ENCODE assay signal across 9 cellular contexts in genomic region chr19:10290876-10291553, GRCh38. TPM values are rescaled to one million over a fixed set of nuclear protein-coding genes. Genes with fewer than 3 reads are reported as not detected.
DNase-seq lines count a peak whose midpoint lies in the region; ATAC-seq and TF ChIP-seq lines count a peak whose summit lies in the region.
"Had no signal": no experiment of that assay in that cellular context is flagged by ENCODE, and none has a peak within 500 bp of the region (broad histone marks: within the 10 kb centered on the region; RNA-seq: fewer than 3 reads in every experiment).

No MANE protein-coding gene starts in this region.

- peaks cover 53% of the 10 kb centered on the region for H3K4me1 ChIP-seq in NT2/D1 (ENCODE audit: insufficient read depth, insufficient read length)
- peaks cover 0 to 83% of the 10 kb centered on the region in 2 donors for H3K4me1 ChIP-seq in right atrium auricular region
- peaks cover 29 to 49% of the 10 kb centered on the region in 2 donors for H3K4me1 ChIP-seq in gastrocnemius medialis

- H3K36me3 Mint-ChIP-seq in activated naive CD4-positive, alpha-beta T cell treated with anti-CD3 and anti-CD28 coated beads, Interleukin-2, amount 10 ng/mL, durations not matched to agents 7 days and 5 days: peaks cover 24% of the 10 kb centered on the region

- TF ChIP-seq POLR2A in gastrocnemius medialis (IDR thresholded peaks at IDR 0.05): no peak

- peak overlapping the region; percentile 51 for H3K4me3 ChIP-seq in NT2/D1 (ENCODE audit: insufficient read length, low read depth)
- H3K4me3 ChIP-seq in right atrium auricular region: peak overlapping the region; percentile 18 to 41
- H3K4me3 ChIP-seq in gastrocnemius medialis: peak overlapping the region; percentile 40 to 65 (median 46)

- DNase-seq in NCI-H2227 (lab: John Stamatoyannopoulos, UW; ENCODE audit: unreplicated experiment): peak; percentile 53
- no peak for DNase-seq in NCI-H2227 treated with DMSO at 0.1 percent for 48 hours (lab: John Stamatoyannopoulos, UW)
- no peak for DNase-seq in NT2/D1 (ENCODE audit: low read depth, low spot score)
- peak; percentile 74 for DNase-seq in activated naive CD4-positive, alpha-beta T cell treated with anti-CD3 and anti-CD28 coated beads, Interleukin-2, amount 10 ng/mL, durations not matched to agents 7 days and 5 days
- DNase-seq in right atrium auricular region (ENCODE audit: low spot score): no peak
- DNase-seq in gastrocnemius medialis: peak in 1 of 2 donors; percentile 32
- DNase-seq in cerebellar nuclear complex (lab: John Stamatoyannopoulos, UW): no peak
- DNase-seq in occipital lobe (lab: John Stamatoyannopoulos, UW): no peak
- DNase-seq: DND-41 had no signal

- H3K27me3 Mint-ChIP-seq in activated naive CD4-positive, alpha-beta T cell treated with anti-CD3 and anti-CD28 coated beads, Interleukin-2, amount 10 ng/mL, durations not matched to agents 7 days and 5 days: peaks cover 97% of the 10 kb centered on the region

- intact Hi-C loops in gastrocnemius medialis (cut with DNase I; ENCODE audit: low total_unique reads): no loop called here

- H3K4me1 Mint-ChIP-seq in activated naive CD4-positive, alpha-beta T cell treated with anti-CD3 and anti-CD28 coated beads, Interleukin-2, amount 10 ng/mL, durations not matched to agents 7 days and 5 days: peaks cover 82% of the 10 kb centered on the region

- H3K9me3 Mint-ChIP-seq in activated naive CD4-positive, alpha-beta T cell treated with anti-CD3 and anti-CD28 coated beads, Interleukin-2, amount 10 ng/mL, durations not matched to agents 7 days and 5 days: peaks cover 2% of the 10 kb centered on the region

- TF ChIP-seq CTCF in right atrium auricular region (IDR thresholded peaks at IDR 0.05) (no peak), gastrocnemius medialis (IDR thresholded peaks at IDR 0.05 in 4 of 5, conservative IDR thresholded peaks at IDR 0.05 in 1 of 5) (no peak)

- H3K27ac ChIP-seq in right atrium auricular region (no peak overlapping the region), gastrocnemius medialis (no peak overlapping the region)

- H3K36me3 ChIP-seq in NT2/D1 (ENCODE audit: insufficient read depth, insufficient read length, low read length): peaks cover under 1% of the 10 kb centered on the region
- H3K36me3 ChIP-seq in right atrium auricular region: no peaks in the 10 kb centered on the region
- no peaks in the 10 kb centered on the region for H3K36me3 ChIP-seq in gastrocnemius medialis

- ATAC-seq in gastrocnemius medialis: no peak

- CTCF ChIA-PET in activated naive CD4-positive, alpha-beta T cell treated with anti-CD3 and anti-CD28 coated beads, Interleukin-2, amount 10 ng/mL, durations not matched to agents 7 days and 5 days (lab: Charles Lee): interaction anchor here (0.5 to 2.2 kb wide), 5 partner anchors 21 to 265 kb away, joined by 3 to 20 read pairs (median 5); partner anchors contain the start of gene ICAM1

- H3K9ac ChIP-seq in NT2/D1 (ENCODE audit: insufficient read length, low read depth): peak overlapping the region; percentile 72

- peak overlapping the region; percentile 76 for H3K27ac Mint-ChIP-seq in activated naive CD4-positive, alpha-beta T cell treated with anti-CD3 and anti-CD28 coated beads, Interleukin-2, amount 10 ng/mL, durations not matched to agents 7 days and 5 days

- H3K9me3 ChIP-seq in NT2/D1 (ENCODE audit: insufficient read depth, low read length): no peaks in the 10 kb centered on the region
- H3K9me3 ChIP-seq in right atrium auricular region: no peaks in the 10 kb centered on the region
- H3K9me3 ChIP-seq in gastrocnemius medialis: no peaks in the 10 kb centered on the region

- H3K27me3 ChIP-seq in NT2/D1 (ENCODE audit: insufficient read depth, insufficient read length) (peaks cover 86% of the 10 kb centered on the region), right atrium auricular region (peaks cover 39 to 62% of the 10 kb centered on the region in 2 donors), gastrocnemius medialis (peaks cover 93 to 95% (median 94%) of the 10 kb centered on the region in 3 donors)

- peak overlapping the region; percentile 68 for H3K4me3 Mint-ChIP-seq in activated naive CD4-positive, alpha-beta T cell treated with anti-CD3 and anti-CD28 coated beads, Interleukin-2, amount 10 ng/mL, durations not matched to agents 7 days and 5 days

- in situ Hi-C loops in gastrocnemius medialis (cut with MboI; ENCODE audit: low sequenced_read_pairs in 4 of 4): no loop called here

RNA-seq across cellular contexts. Expression of gene ICAM5, which starts 1.3 kb away (rescaled TPM):
- total RNA-seq in right atrium auricular region: 1 to 10 TPM in 1 of 2 donors, under 1 TPM in 1; 0.22 to 1.7 TPM
- total RNA-seq in gastrocnemius medialis: not detected
- 3.3 TPM for total RNA-seq in occipital lobe

RNA-seq across cellular contexts. Expression of gene ICAM4, which starts 4.3 kb away (rescaled TPM):
- total RNA-seq in right atrium auricular region (under 1 TPM in 1 of 2 donors, not detected in 1; 0.55 TPM), gastrocnemius medialis (not detected), occipital lobe (0.16 TPM)

RNA-seq across cellular contexts. Expression of gene ZGLP1, which starts 18.6 kb away (rescaled TPM):
- total RNA-seq in right atrium auricular region (under 1 TPM in 1 of 2 donors, not detected in 1; 0.90 TPM), gastrocnemius medialis (1 to 10 TPM in 1 of 4 donors, under 1 TPM in 1, not detected in 2; 0.80 to 3.1 TPM), occipital lobe (1.6 TPM)

RNA-seq across cellular contexts. Expression of gene ICAM1, which starts 20.1 kb away (rescaled TPM):
- total RNA-seq in right atrium auricular region: 10 to 100 TPM; 15.2 to 24.4 TPM
- 10 to 100 TPM in 1 of 4 donors, 1 to 10 TPM in 3; 5.0 to 10.5 (median 7.7) TPM for total RNA-seq in gastrocnemius medialis
- total RNA-seq in occipital lobe: 1.6 TPM

RNA-seq across cellular contexts. Expression of gene FDX2, which starts 24.8 kb away (rescaled TPM):
- total RNA-seq in right atrium auricular region (10 to 100 TPM; 12.5 to 20.4 TPM), gastrocnemius medialis (10 to 100 TPM in 3 of 4 donors, 1 to 10 TPM in 1; 9.1 to 32.0 (median 21.9) TPM), occipital lobe (14.7 TPM)

Comparison
In these comparisons a context has a peak if more than half of its experiments do, and no peak if none do; other contexts are left out.
1. DNase-seq: peak in NCI-H2227 (single experiment) and activated naive CD4-positive, alpha-beta T cell treated with anti-CD3 and anti-CD28 coated beads, Interleukin-2, amount 10 ng/mL, durations not matched to agents 7 days and 5 days (single experiment); none in NCI-H2227 treated with DMSO at 0.1 percent for 48 hours (single experiment), NT2/D1 (single experiment), right atrium auricular region (single experiment), cerebellar nuclear complex (0 of 2) and occipital lobe (single experiment).
2. Peak in every context shown above with its lines, with median percentiles within 50 percentile points of each other: H3K4me3 ChIP-seq.